In the genomic region with DNA sequence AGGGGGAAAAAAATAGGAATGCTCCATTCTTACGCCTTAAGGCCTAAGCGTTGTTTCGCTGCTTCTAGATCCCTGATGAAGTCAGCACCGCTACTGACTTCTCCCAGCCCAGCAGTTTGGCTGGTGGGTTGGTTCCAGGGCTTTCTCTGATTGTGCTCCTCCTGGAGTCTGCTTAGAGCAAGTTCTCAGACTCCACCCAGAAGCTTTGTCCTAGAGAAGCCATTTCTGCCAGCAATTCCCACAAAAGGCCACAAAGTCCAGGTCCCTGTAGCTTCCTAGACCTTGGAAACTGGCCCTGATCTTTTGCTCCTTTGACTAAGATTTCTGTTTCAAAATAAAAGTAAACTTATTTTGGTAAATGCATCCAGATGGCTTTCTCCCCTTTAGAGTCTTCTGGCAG, we compare ENCODE assay signal across 15 cellular contexts.
A peak's percentile ranks its signal among the peaks of the same experiment; 100 is the strongest.
DNase-seq lines count a peak whose midpoint lies in the region; ATAC-seq, FAIRE-seq and TF ChIP-seq lines count a peak whose summit lies in the region.
"Had no signal": no experiment of that assay in that cellular context is flagged by ENCODE, and none has a peak within 500 bp of the region (broad histone marks: within the 10 kb centered on the region; RNA-seq: fewer than 3 reads in every experiment).

No MANE protein-coding gene starts in this region.

- POLR2A ChIA-PET in WTC11 (lab: Charles Lee), result no interaction called here

- no peak overlapping the region for H3K4me3 ChIP-seq in foreskin fibroblast (ENCODE audit: low read depth in 1 of 2, low read length in 2 of 2)
- no peak overlapping the region for H3K4me3 ChIP-seq in neural progenitor cell
- H3K4me3 ChIP-seq: esophagus squamous epithelium, spleen had no signal

- no peaks in the 10 kb centered on the region for H3F3A ChIP-seq in neural progenitor cell (ENCODE audit: low read depth)

- H2AFZ ChIP-seq in neural progenitor cell (replicated peaks), result no peak overlapping the region

- H3K36me3 Mint-ChIP-seq in WTC11 (peaks cover 2% of the 10 kb centered on the region), neural progenitor cell (no peaks in the 10 kb centered on the region), glutamatergic neuron (ENCODE audit: unreplicated experiment) (peaks cover 8% of the 10 kb centered on the region)
- H3K36me3 Mint-ChIP-seq in natural killer cell treated with Interleukin-12 subunit alpha and Interleukin-12 subunit beta and Interleukin-15 and Interleukin-18, amount 100 ng/mL, for 72 hours, result no peaks in the 10 kb centered on the region
- H3K36me3 Mint-ChIP-seq: activated naive CD8-positive, alpha-beta T cell had no signal

- DNase-seq in AG08396 (ENCODE audit: low spot score) (peak; percentile 53), WTC11 (ENCODE audit: low spot score) (no peak), foreskin fibroblast (peak in 1 of 2 donors; percentile 80), neural progenitor cell (ENCODE audit: low spot score) (no peak), NCI-H69 (lab: John Stamatoyannopoulos, UW) (no peak), glutamatergic neuron (no peak), HTR-8/SVneo (ENCODE audit: insufficient read length, low spot score) (no peak)
- DNase-seq in natural killer cell treated with Interleukin-12 subunit alpha and Interleukin-12 subunit beta and Interleukin-15 and Interleukin-18, amount 100 ng/mL, for 72 hours (ENCODE audit: low spot score), result no peak
- DNase-seq: ACHN, esophagus squamous epithelium, NCI-H1092, NCI-H2171 treated with DMSO at 0.1 percent for 48 hours, spleen had no signal

- CTCF ChIA-PET in WTC11 (lab: Charles Lee), result no interaction called here

- H3K4me3 Mint-ChIP-seq in WTC11 (no peak overlapping the region), neural progenitor cell (no peak overlapping the region), glutamatergic neuron (ENCODE audit: unreplicated experiment) (no peak overlapping the region)
- no peak overlapping the region for H3K4me3 Mint-ChIP-seq in natural killer cell treated with Interleukin-12 subunit alpha and Interleukin-12 subunit beta and Interleukin-15 and Interleukin-18, amount 100 ng/mL, for 72 hours
- H3K4me3 Mint-ChIP-seq: activated naive CD8-positive, alpha-beta T cell had no signal

- TF ChIP-seq CTCF in WTC11 (IDR thresholded peaks at IDR 0.05), result no peak
- TF ChIP-seq CTCF in foreskin fibroblast (IDR thresholded peaks at IDR 0.05; ENCODE audit: low read depth, low read length), result peak; percentile 27
- TF ChIP-seq CTCF in neural progenitor cell (IDR thresholded peaks at IDR 0.05), result no peak
- no peak for TF ChIP-seq CTCF in glutamatergic neuron (IDR thresholded peaks at IDR 0.05; ENCODE audit: partially characterized antibody, unreplicated experiment)

- H3K4me1 Mint-ChIP-seq in WTC11 (peaks cover 6% of the 10 kb centered on the region), neural progenitor cell (peaks cover 4% of the 10 kb centered on the region), glutamatergic neuron (ENCODE audit: low read depth, unreplicated experiment) (peaks cover 9% of the 10 kb centered on the region)
- H3K4me1 Mint-ChIP-seq in natural killer cell treated with Interleukin-12 subunit alpha and Interleukin-12 subunit beta and Interleukin-15 and Interleukin-18, amount 100 ng/mL, for 72 hours (ENCODE audit: low read depth in 2 of 2), result no peaks in the 10 kb centered on the region

- peak; percentile 57; the same call in 1 of the 2 replicates for ATAC-seq in WTC11
- ATAC-seq in natural killer cell treated with Interleukin-12 subunit alpha and Interleukin-12 subunit beta and Interleukin-15 and Interleukin-18, amount 100 ng/mL, for 72 hours, result no peak

- H3K79me2 ChIP-seq in neural progenitor cell (ENCODE audit: low read depth), result no peaks in the 10 kb centered on the region

- no peak overlapping the region for H3K27ac ChIP-seq in neural progenitor cell

- H3K4me2 ChIP-seq in neural progenitor cell, result no peak overlapping the region

- H3K27me3 ChIP-seq in neural progenitor cell, result no peaks in the 10 kb centered on the region

- no peaks in the 10 kb centered on the region for H4K20me1 ChIP-seq in neural progenitor cell (ENCODE audit: low read depth)

- no peak overlapping the region for H3K27ac Mint-ChIP-seq in WTC11
- H3K27ac Mint-ChIP-seq in neural progenitor cell, result peak overlapping the region; percentile 8
- no peak overlapping the region for H3K27ac Mint-ChIP-seq in natural killer cell treated with Interleukin-12 subunit alpha and Interleukin-12 subunit beta and Interleukin-15 and Interleukin-18, amount 100 ng/mL, for 72 hours
- H3K27ac Mint-ChIP-seq in glutamatergic neuron (ENCODE audit: unreplicated experiment), result no peak overlapping the region
- H3K27ac Mint-ChIP-seq: activated naive CD8-positive, alpha-beta T cell had no signal

- no peaks in the 10 kb centered on the region for H3K36me3 ChIP-seq in neural progenitor cell
- H3K36me3 ChIP-seq: esophagus squamous epithelium, spleen had no signal

- H3K9ac ChIP-seq in neural progenitor cell, result no peak overlapping the region

- no peaks in the 10 kb centered on the region for H3K9me3 ChIP-seq in neural progenitor cell (ENCODE audit: low read depth)
- H3K9me3 ChIP-seq: esophagus squamous epithelium, spleen had no signal

- peaks cover 29% of the 10 kb centered on the region for H3K9me3 Mint-ChIP-seq in WTC11
- no peaks in the 10 kb centered on the region for H3K9me3 Mint-ChIP-seq in neural progenitor cell
- no peaks in the 10 kb centered on the region for H3K9me3 Mint-ChIP-seq in natural killer cell treated with Interleukin-12 subunit alpha and Interleukin-12 subunit beta and Interleukin-15 and Interleukin-18, amount 100 ng/mL, for 72 hours
- peaks cover 1% of the 10 kb centered on the region for H3K9me3 Mint-ChIP-seq in glutamatergic neuron (ENCODE audit: unreplicated experiment)

- H3K4me1 ChIP-seq in neural progenitor cell, result no peaks in the 10 kb centered on the region
- H3K4me1 ChIP-seq: esophagus squamous epithelium had no signal

- FAIRE-seq in HTR-8/SVneo (lab: Jason Lieb, UNC), result no peak
- FAIRE-seq: colon had no signal

- H3K27me3 Mint-ChIP-seq in WTC11 (ENCODE audit: low read depth) (no peaks in the 10 kb centered on the region), neural progenitor cell (ENCODE audit: insufficient read depth, low read depth) (peaks cover 6% of the 10 kb centered on the region), glutamatergic neuron (ENCODE audit: unreplicated experiment) (peaks cover 1% of the 10 kb centered on the region)
- peaks cover 22 to 44% of the 10 kb centered on the region in 2 donors for H3K27me3 Mint-ChIP-seq in natural killer cell treated with Interleukin-12 subunit alpha and Interleukin-12 subunit beta and Interleukin-15 and Interleukin-18, amount 100 ng/mL, for 72 hours

TF ChIP-seq in WTC11, 78 proteins besides CTCF, POLR2A, EP300 and RAD21 (continues in another document):
- TF ChIP-seq RELA (CRISPR knock-in tag; IDR thresholded peaks at IDR 0.05; ENCODE audit: borderline replicate concordance), result no peak
- TF ChIP-seq ETV6 (CRISPR knock-in tag; IDR thresholded peaks at IDR 0.05), result no peak
- no peak for TF ChIP-seq NFE2L1 (CRISPR knock-in tag; IDR thresholded peaks at IDR 0.05)
- TF ChIP-seq, protein P1, sequence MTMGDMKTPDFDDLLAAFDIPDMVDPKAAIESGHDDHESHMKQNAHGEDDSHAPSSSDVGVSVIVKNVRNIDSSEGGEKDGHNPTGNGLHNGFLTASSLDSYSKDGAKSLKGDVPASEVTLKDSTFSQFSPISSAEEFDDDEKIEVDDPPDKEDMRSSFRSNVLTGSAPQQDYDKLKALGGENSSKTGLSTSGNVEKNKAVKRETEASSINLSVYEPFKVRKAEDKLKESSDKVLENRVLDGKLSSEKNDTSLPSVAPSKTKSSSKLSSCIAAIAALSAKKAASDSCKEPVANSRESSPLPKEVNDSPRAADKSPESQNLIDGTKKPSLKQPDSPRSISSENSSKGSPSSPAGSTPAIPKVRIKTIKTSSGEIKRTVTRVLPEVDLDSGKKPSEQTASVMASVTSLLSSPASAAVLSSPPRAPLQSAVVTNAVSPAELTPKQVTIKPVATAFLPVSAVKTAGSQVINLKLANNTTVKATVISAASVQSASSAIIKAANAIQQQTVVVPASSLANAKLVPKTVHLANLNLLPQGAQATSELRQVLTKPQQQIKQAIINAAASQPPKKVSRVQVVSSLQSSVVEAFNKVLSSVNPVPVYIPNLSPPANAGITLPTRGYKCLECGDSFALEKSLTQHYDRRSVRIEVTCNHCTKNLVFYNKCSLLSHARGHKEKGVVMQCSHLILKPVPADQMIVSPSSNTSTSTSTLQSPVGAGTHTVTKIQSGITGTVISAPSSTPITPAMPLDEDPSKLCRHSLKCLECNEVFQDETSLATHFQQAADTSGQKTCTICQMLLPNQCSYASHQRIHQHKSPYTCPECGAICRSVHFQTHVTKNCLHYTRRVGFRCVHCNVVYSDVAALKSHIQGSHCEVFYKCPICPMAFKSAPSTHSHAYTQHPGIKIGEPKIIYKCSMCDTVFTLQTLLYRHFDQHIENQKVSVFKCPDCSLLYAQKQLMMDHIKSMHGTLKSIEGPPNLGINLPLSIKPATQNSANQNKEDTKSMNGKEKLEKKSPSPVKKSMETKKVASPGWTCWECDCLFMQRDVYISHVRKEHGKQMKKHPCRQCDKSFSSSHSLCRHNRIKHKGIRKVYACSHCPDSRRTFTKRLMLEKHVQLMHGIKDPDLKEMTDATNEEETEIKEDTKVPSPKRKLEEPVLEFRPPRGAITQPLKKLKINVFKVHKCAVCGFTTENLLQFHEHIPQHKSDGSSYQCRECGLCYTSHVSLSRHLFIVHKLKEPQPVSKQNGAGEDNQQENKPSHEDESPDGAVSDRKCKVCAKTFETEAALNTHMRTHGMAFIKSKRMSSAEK (CRISPR knock-in tag; IDR thresholded peaks at IDR 0.05; ENCODE audit: borderline replicate concordance), result no peak
- TF ChIP-seq, protein P2, sequence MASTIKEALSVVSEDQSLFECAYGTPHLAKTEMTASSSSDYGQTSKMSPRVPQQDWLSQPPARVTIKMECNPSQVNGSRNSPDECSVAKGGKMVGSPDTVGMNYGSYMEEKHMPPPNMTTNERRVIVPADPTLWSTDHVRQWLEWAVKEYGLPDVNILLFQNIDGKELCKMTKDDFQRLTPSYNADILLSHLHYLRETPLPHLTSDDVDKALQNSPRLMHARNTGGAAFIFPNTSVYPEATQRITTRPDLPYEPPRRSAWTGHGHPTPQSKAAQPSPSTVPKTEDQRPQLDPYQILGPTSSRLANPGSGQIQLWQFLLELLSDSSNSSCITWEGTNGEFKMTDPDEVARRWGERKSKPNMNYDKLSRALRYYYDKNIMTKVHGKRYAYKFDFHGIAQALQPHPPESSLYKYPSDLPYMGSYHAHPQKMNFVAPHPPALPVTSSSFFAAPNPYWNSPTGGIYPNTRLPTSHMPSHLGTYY (CRISPR knock-in tag; IDR thresholded peaks at IDR 0.05), result no peak
- no peak for TF ChIP-seq CREM (CRISPR knock-in tag; IDR thresholded peaks at IDR 0.05)
- TF ChIP-seq, protein P3, sequence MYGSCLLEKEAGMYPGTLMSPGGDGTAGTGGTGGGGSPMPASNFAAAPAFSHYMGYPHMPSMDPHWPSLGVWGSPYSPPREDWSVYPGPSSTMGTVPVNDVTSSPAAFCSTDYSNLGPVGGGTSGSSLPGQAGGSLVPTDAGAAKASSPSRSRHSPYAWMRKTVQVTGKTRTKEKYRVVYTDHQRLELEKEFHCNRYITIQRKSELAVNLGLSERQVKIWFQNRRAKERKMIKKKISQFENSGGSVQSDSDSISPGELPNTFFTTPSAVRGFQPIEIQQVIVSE (CRISPR knock-in tag; IDR thresholded peaks at IDR 0.05; ENCODE audit: borderline replicate concordance), result no peak
